ENCODE assay signal across 8 cellular contexts in genomic region chr12:98939350-98939749, GRCh38.
A peak's percentile ranks its signal among the peaks of the same experiment; 100 is the strongest.
DNase-seq lines count a peak whose midpoint lies in the region; ATAC-seq and TF ChIP-seq lines count a peak whose summit lies in the region.

No MANE protein-coding gene starts in this region.

- H4K20me1 ChIP-seq in mammary epithelial cell (ENCODE audit: insufficient read depth, low read length) = no peaks in the 10 kb centered on the region

- in situ Hi-C loops in mammary epithelial cell (cut with MboI; ENCODE audit: low sequenced_read_pairs in 2 of 2) = no loop called here

- dilution Hi-C loops in mammary epithelial cell (cut with HindIII; ENCODE audit: low sequenced_read_pairs) = no loop called here

- H3K27me3 ChIP-seq in mammary epithelial cell (ENCODE audit: insufficient read depth, low read length) = no peaks in the 10 kb centered on the region
- H3K27me3 ChIP-seq in effector memory CD4-positive, alpha-beta T cell (replicated peaks; ENCODE audit: control insufficient read depth, insufficient read depth, low read length, poor library complexity, severe bottlenecking) = no peaks in the 10 kb centered on the region

- H3K4me2 ChIP-seq in mammary epithelial cell (ENCODE audit: insufficient read depth, low read depth, low read length) = no peak overlapping the region

- no peak overlapping the region for H3K9ac ChIP-seq in mammary epithelial cell (ENCODE audit: insufficient read depth, low read length)

- DNase-seq in ELR (ENCODE audit: low read depth) (peak; percentile 52), LHCN-M2 (ENCODE audit: low read depth) (peak; percentile 15), mammary epithelial cell (peak; percentile 19), midbrain (lab: John Stamatoyannopoulos, UW) (peak; percentile 68), NCI-H1105 (lab: John Stamatoyannopoulos, UW) (no peak), NCI-H1930 (lab: John Stamatoyannopoulos, UW) (no peak)
- no peak for DNase-seq in effector memory CD4-positive, alpha-beta T cell

- peak; percentile 50 to 67 for TF ChIP-seq CTCF in mammary epithelial cell (conservative IDR thresholded peaks at IDR 0.05 in 1 of 2, IDR thresholded peaks at IDR 0.05 in 1 of 2; ENCODE audit: extremely low read depth in 1 of 2, insufficient read depth in 1 of 2, low read depth in 1 of 2, low read length in 2 of 2)

- no peak overlapping the region for H3K4me3 ChIP-seq in mammary epithelial cell (replicated peaks in 1 of 3; ENCODE audit: insufficient read depth in 1 of 3, low read depth in 2 of 3, low read length in 3 of 3)
- H3K4me3 ChIP-seq in effector memory CD4-positive, alpha-beta T cell (ENCODE audit: insufficient read depth, low read depth, low read length, poor library complexity, severe bottlenecking) = no peak overlapping the region

- CTCF ChIA-PET in mammary epithelial cell (lab: Charles Lee; ENCODE audit: low non-redundant PET) = no interaction called here

- WGBS in mammary epithelial cell (ENCODE audit: low coverage, missing lambda C conversion rate) = 50% methylated on average over 2 of the region's 2 CpGs

- no peaks in the 10 kb centered on the region for H3K9me3 ChIP-seq in mammary epithelial cell (replicated peaks; ENCODE audit: insufficient read depth, low read length)
- H3K9me3 ChIP-seq in effector memory CD4-positive, alpha-beta T cell (ENCODE audit: control insufficient read depth, low read length) = no peaks in the 10 kb centered on the region

- no peaks in the 10 kb centered on the region for H3K36me3 ChIP-seq in mammary epithelial cell (ENCODE audit: insufficient read depth, low read length)
- no peaks in the 10 kb centered on the region for H3K36me3 ChIP-seq in effector memory CD4-positive, alpha-beta T cell (ENCODE audit: control insufficient read depth, insufficient read depth, low read length)

- H3K27ac ChIP-seq in mammary epithelial cell (ENCODE audit: insufficient read depth, low read depth, low read length) = no peak overlapping the region
- no peak overlapping the region for H3K27ac ChIP-seq in effector memory CD4-positive, alpha-beta T cell (ENCODE audit: insufficient read depth, low read length, poor library complexity, severe bottlenecking)

- no peaks in the 10 kb centered on the region for H3K4me1 ChIP-seq in mammary epithelial cell (ENCODE audit: insufficient read depth, low read length)
- no peaks in the 10 kb centered on the region for H3K4me1 ChIP-seq in effector memory CD4-positive, alpha-beta T cell (ENCODE audit: control insufficient read depth, insufficient read depth, low read length, poor library complexity, severe bottlenecking)

- ATAC-seq in GM19035 (IDR thresholded peaks at IDR 0.05; ENCODE audit: unreplicated experiment) = no peak

- intact Hi-C loops in mammary epithelial cell (cut with micrococcal nuclease) = loop anchor here (1.0 to 2.0 kb wide), 2 partner anchors 213 to 240 kb away; no protein-coding TSS in a partner anchor

- no peaks in the 10 kb centered on the region for H3K79me2 ChIP-seq in mammary epithelial cell (ENCODE audit: insufficient read depth, low read length)

- H2AFZ ChIP-seq in mammary epithelial cell (ENCODE audit: low read depth, low read length) = no peak overlapping the region

- no TSS peak for BruUV-seq in mammary epithelial cell (replicated peaks; lab: Mats Ljungman, UMichigan)

Comparison
In these comparisons a context has a peak if more than half of its experiments do, and no peak if none do; other contexts are left out.
1. DNase-seq: peak in ELR (single experiment), LHCN-M2 (single experiment), mammary epithelial cell (single experiment) and midbrain (single experiment); none in NCI-H1105 (single experiment), effector memory CD4-positive, alpha-beta T cell (0 of 3) and NCI-H1930 (0 of 2).